In the genomic region with DNA sequence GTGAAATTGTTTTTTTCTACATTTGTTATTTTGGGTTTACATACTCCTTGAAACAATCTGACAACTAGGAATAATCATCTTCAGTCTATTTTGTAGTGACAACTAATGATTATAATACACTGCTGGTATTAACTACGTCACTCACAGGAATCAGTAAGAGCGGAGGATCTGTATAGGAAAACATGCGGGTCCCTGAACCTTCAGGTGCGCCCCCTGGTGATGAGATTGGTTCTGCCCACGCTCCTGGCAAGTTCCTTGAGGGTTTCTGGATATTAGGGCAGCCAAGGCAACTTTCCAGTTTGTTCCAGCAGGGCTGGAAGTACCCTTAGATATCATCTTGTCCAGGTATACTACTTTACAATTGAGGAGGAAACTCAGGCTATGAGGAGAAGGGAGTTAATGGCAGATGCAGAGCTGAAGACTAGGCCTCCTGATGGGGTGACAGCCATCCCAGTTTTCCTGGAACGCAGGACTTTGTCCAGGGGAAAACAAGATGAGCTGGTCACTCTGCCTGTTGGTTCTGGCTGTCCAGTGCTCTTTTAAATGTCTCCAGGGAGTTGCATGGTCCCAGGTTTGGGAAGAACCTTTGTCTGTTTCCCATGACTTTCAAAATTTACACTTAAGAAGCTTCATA, we compare ENCODE assay signal across 8 cellular contexts. TPM values are rescaled to one million over a fixed set of nuclear protein-coding genes. Genes with fewer than 3 reads are reported as not detected.
A peak's percentile ranks its signal among the peaks of the same experiment; 100 is the strongest.
DNase-seq lines count a peak whose midpoint lies in the region; ATAC-seq and TF ChIP-seq lines count a peak whose summit lies in the region.

No MANE protein-coding gene starts in this region.

- H3K4me1 ChIP-seq in fibroblast of lung (ENCODE audit: control insufficient read depth, extremely low read depth, insufficient read depth, low read length) = no peaks in the 10 kb centered on the region
- no peaks in the 10 kb centered on the region for H3K4me1 ChIP-seq in neutrophil (ENCODE audit: control insufficient read depth in 1 of 2, insufficient read depth in 1 of 2, low read depth in 1 of 2, low read length in 1 of 2)

- no peak overlapping the region for H3K4me3 Mint-ChIP-seq in activated T-cell treated with anti-CD3 and anti-CD28 coated beads, Interleukin-2, amount 50 U/mL, for 4 hours

- H3K4me2 ChIP-seq in fibroblast of lung (ENCODE audit: extremely low read depth, insufficient read depth, low read length) = peak overlapping the region; percentile 13

- H3K9me3 ChIP-seq in fibroblast of lung (ENCODE audit: control insufficient read depth, insufficient read depth, low read depth, low read length) (no peaks in the 10 kb centered on the region), neutrophil (no peaks in the 10 kb centered on the region)

- H3K27me3 ChIP-seq in fibroblast of lung (ENCODE audit: control insufficient read depth, insufficient read depth, low read length) = no peaks in the 10 kb centered on the region
- H3K27me3 ChIP-seq in neutrophil = peaks cover 8% of the 10 kb centered on the region

- H3K79me2 ChIP-seq in fibroblast of lung (ENCODE audit: control insufficient read depth, insufficient read depth, low read length) = no peaks in the 10 kb centered on the region

- peaks cover 6% of the 10 kb centered on the region for H3K4me1 Mint-ChIP-seq in activated T-cell treated with anti-CD3 and anti-CD28 coated beads, Interleukin-2, amount 50 U/mL, for 4 hours (ENCODE audit: low read depth)

- DNase-seq in EH (ENCODE audit: low read depth) (peak; percentile 78), HuH-7.5 (ENCODE audit: low spot score) (peak; percentile 61), RPMI8226 (peak; percentile 68), fibroblast of lung (ENCODE audit: low read depth in 2 of 2) (peak; percentile 66 to 80), stromal cell of bone marrow (ENCODE audit: low read depth) (peak; percentile 55)
- DNase-seq in activated T-cell treated with anti-CD3 and anti-CD28 coated beads, Interleukin-2, amount 50 U/mL, for 4 hours = peak; percentile 73

- H3K27ac ChIP-seq in fibroblast of lung (ENCODE audit: insufficient read depth, low read length) (no peak overlapping the region), neutrophil (no peak overlapping the region)

- peaks cover 3% of the 10 kb centered on the region for H3K27me3 Mint-ChIP-seq in activated T-cell treated with anti-CD3 and anti-CD28 coated beads, Interleukin-2, amount 50 U/mL, for 4 hours (ENCODE audit: low read depth)

- no peak overlapping the region for H3K9ac ChIP-seq in fibroblast of lung (ENCODE audit: insufficient read depth, low read length)

- TF ChIP-seq CTCF in fibroblast of lung (conservative IDR thresholded peaks at IDR 0.05 in 1 of 2, IDR thresholded peaks at IDR 0.05 in 1 of 2; ENCODE audit: low read depth in 1 of 2, low read length in 2 of 2) (peak; percentile 83 to 88), neutrophil (IDR thresholded peaks at IDR 0.05) (peak; percentile 74)

- no peak overlapping the region for H3K4me3 ChIP-seq in fibroblast of lung (replicated peaks in 1 of 4; ENCODE audit: control extremely low read depth in 1 of 4, insufficient read depth in 1 of 4, low read depth in 3 of 4, low read length in 4 of 4)
- no peak overlapping the region for H3K4me3 ChIP-seq in neutrophil (ENCODE audit: low read depth in 1 of 2, low read length in 1 of 2)

- H3K36me3 ChIP-seq in fibroblast of lung (ENCODE audit: control insufficient read depth, insufficient read depth, low read length) (no peaks in the 10 kb centered on the region), neutrophil (no peaks in the 10 kb centered on the region)

- H2AFZ ChIP-seq in fibroblast of lung (ENCODE audit: low read length) = no peak overlapping the region

- peak; percentile 61 to 72 for ATAC-seq in activated T-cell treated with anti-CD3 and anti-CD28 coated beads, Interleukin-2, amount 50 U/mL, for 4 hours
- no peak for ATAC-seq in GM19351 (IDR thresholded peaks at IDR 0.05; ENCODE audit: unreplicated experiment)

- no peaks in the 10 kb centered on the region for H3K36me3 Mint-ChIP-seq in activated T-cell treated with anti-CD3 and anti-CD28 coated beads, Interleukin-2, amount 50 U/mL, for 4 hours (ENCODE audit: insufficient read depth)

- H4K20me1 ChIP-seq in fibroblast of lung (ENCODE audit: control insufficient read depth, extremely low read depth, insufficient read depth, low read length) = no peaks in the 10 kb centered on the region

- H3K9me3 Mint-ChIP-seq in activated T-cell treated with anti-CD3 and anti-CD28 coated beads, Interleukin-2, amount 50 U/mL, for 4 hours = no peaks in the 10 kb centered on the region

RNA-seq across cellular contexts. Expression of a gene that starts 15.0 kb away (rescaled TPM):
- total RNA-seq in activated T-cell treated with anti-CD3 and anti-CD28 coated beads, Interleukin-2, amount 50 U/mL, for 4 hours = not detected
- not detected in 2 replicates for total RNA-seq in fibroblast of lung
- not detected in 2 replicates for polyA plus RNA-seq in fibroblast of lung
- polyA plus RNA-seq in fibroblast of lung (2012) = not detected in 2 replicates
- not detected in 2 replicates for polyA minus RNA-seq in fibroblast of lung (ENCODE audit: low replicate concordance)

RNA-seq across cellular contexts. Expression of a gene that starts 36.0 kb away (rescaled TPM):
- total RNA-seq in activated T-cell treated with anti-CD3 and anti-CD28 coated beads, Interleukin-2, amount 50 U/mL, for 4 hours = 10 to 100 TPM; 15.0 to 17.7 (median 15.3) TPM
- total RNA-seq in fibroblast of lung = 19.8 and 25.1 TPM in 2 replicates
- polyA plus RNA-seq in fibroblast of lung = 19.2 and 20.7 TPM in 2 replicates
- polyA plus RNA-seq in fibroblast of lung (2012) = 12.4 and 13.2 TPM in 2 replicates
- 4.6 and 9.1 TPM in 2 replicates for polyA minus RNA-seq in fibroblast of lung (ENCODE audit: low replicate concordance)
